1 cellular context compared by ENCODE assay signal in the genomic region with DNA sequence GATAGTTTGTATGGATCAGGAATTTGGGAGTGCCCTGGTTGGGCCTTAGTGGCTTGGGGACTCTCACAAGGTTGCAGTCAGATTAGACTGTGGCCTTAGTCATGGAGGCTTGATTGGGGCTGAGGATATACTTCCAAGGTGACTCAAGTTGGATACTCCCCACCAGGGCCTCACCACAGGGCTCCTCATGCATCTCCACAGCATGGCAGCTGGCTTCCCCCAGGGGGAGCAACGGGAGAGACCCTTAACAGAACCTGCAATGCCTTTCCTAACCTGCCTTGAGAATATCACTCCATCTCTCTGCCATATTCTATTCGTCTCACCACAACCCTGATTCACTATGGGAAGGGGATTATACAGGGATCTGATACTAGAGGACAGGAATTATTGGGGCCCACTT.
TF ChIP-seq lines count a peak whose summit lies in the region.

No MANE protein-coding gene starts in this region.

TF ChIP-seq in GM23338, 12 proteins besides CTCF, POLR2A, EP300 and RAD21:
- no peak for TF ChIP-seq EZH2phosphoT487 (IDR thresholded peaks at IDR 0.05; ENCODE audit: unreplicated experiment)
- no peak for TF ChIP-seq STAT1 (IDR thresholded peaks at IDR 0.05; ENCODE audit: unreplicated experiment)
- TF ChIP-seq POLR2AphosphoS5 (IDR thresholded peaks at IDR 0.05; ENCODE audit: low read depth), result no peak
- TF ChIP-seq, protein P1, sequence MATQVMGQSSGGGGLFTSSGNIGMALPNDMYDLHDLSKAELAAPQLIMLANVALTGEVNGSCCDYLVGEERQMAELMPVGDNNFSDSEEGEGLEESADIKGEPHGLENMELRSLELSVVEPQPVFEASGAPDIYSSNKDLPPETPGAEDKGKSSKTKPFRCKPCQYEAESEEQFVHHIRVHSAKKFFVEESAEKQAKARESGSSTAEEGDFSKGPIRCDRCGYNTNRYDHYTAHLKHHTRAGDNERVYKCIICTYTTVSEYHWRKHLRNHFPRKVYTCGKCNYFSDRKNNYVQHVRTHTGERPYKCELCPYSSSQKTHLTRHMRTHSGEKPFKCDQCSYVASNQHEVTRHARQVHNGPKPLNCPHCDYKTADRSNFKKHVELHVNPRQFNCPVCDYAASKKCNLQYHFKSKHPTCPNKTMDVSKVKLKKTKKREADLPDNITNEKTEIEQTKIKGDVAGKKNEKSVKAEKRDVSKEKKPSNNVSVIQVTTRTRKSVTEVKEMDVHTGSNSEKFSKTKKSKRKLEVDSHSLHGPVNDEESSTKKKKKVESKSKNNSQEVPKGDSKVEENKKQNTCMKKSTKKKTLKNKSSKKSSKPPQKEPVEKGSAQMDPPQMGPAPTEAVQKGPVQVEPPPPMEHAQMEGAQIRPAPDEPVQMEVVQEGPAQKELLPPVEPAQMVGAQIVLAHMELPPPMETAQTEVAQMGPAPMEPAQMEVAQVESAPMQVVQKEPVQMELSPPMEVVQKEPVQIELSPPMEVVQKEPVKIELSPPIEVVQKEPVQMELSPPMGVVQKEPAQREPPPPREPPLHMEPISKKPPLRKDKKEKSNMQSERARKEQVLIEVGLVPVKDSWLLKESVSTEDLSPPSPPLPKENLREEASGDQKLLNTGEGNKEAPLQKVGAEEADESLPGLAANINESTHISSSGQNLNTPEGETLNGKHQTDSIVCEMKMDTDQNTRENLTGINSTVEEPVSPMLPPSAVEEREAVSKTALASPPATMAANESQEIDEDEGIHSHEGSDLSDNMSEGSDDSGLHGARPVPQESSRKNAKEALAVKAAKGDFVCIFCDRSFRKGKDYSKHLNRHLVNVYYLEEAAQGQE (IDR thresholded peaks at IDR 0.05; ENCODE audit: unreplicated experiment), result no peak
- TF ChIP-seq ZNF331 (CRISPR knock-in tag; IDR thresholded peaks at IDR 0.05; ENCODE audit: low read depth), result no peak
- TF ChIP-seq ZNF114 (CRISPR knock-in tag; IDR thresholded peaks at IDR 0.05), result no peak
